27 cellular contexts compared by ENCODE assay signal in the genomic region with DNA sequence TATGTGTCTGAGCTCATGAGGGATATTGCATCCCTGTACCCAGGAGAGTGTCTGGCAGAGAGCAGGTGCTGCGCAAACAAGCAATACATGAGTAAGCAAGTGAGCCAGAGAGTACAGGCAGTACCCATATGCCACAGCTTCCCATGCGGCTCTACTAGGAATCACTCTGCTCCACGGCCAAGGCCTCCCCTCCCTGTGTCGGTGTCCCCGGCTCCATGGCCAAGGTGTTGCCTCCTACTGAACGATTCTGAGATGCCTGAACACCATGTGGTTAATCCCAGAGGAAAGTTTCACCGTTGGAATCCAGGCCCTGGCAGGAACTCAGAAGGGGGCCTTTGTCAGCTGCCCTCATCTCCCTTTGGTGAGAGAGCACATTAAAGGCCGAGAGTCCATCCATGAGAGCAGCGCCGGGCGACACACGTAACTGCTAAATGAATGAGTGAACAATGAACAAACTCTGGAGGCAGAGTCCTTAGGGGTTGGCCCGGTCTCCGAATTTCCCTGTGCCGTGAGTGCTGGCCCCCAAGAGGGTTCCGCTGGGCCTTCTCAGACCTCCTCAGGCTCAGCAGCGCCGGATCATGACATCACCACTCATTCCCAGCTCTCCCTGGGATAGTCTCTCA.
DNase-seq lines count a peak whose midpoint lies in the region; ATAC-seq and TF ChIP-seq lines count a peak whose summit lies in the region.
"Had no signal": no experiment of that assay in that cellular context is flagged by ENCODE, and none has a peak within 500 bp of the region (broad histone marks: within the 10 kb centered on the region; RNA-seq: fewer than 3 reads in every experiment).

No MANE protein-coding gene starts in this region.

- H3K27ac ChIP-seq in upper lobe of right lung = no peak overlapping the region
- H3K27ac ChIP-seq: C4-2B, gastrocnemius medialis, neural progenitor cell, upper lobe of left lung had no signal

- no peaks in the 10 kb centered on the region for H3K36me3 Mint-ChIP-seq in brain
- H3K36me3 Mint-ChIP-seq: neural progenitor cell; stimulated activated memory B cell treated with anti-CD40 and anti-IgM and Interleukin-4, amounts not matched to agents 10 μg/mL and 1 μg/mL and 100 μg/mL, for 72 hours had no signal

- peaks cover 5% of the 10 kb centered on the region for H3K4me1 ChIP-seq in upper lobe of right lung
- H3K4me1 ChIP-seq: gastrocnemius medialis, neural progenitor cell had no signal

- H3K9me3 Mint-ChIP-seq in brain = peaks cover 0 to 3% (median 0%) of the 10 kb centered on the region in 5 experiments
- H3K9me3 Mint-ChIP-seq: neural progenitor cell; stimulated activated memory B cell treated with anti-CD40 and anti-IgM and Interleukin-4, amounts not matched to agents 10 μg/mL and 1 μg/mL and 100 μg/mL, for 72 hours had no signal

- peaks cover 41% of the 10 kb centered on the region for H3K4me1 Mint-ChIP-seq in brain
- H3K4me1 Mint-ChIP-seq: stimulated activated memory B cell treated with anti-CD40 and anti-IgM and Interleukin-4, amounts not matched to agents 10 μg/mL and 1 μg/mL and 100 μg/mL, for 72 hours had no signal

- ATAC-seq in upper lobe of right lung = peak; percentile 70
- no peak for ATAC-seq in HG02588 (IDR thresholded peaks at IDR 0.05; ENCODE audit: unreplicated experiment)
- ATAC-seq: stimulated activated memory B cell treated with anti-CD40 and anti-IgM and Interleukin-4, amounts not matched to agents 10 μg/mL and 1 μg/mL and 100 μg/mL, for 72 hours had no signal

- peak overlapping the region in 1 of 5 experiments; percentile 5 for H3K4me3 Mint-ChIP-seq in brain
- H3K4me3 Mint-ChIP-seq: neural progenitor cell; stimulated activated memory B cell treated with anti-CD40 and anti-IgM and Interleukin-4, amounts not matched to agents 10 μg/mL and 1 μg/mL and 100 μg/mL, for 72 hours had no signal

- peak overlapping the region in 3 of 5 experiments; percentile 1 to 66 (median 48) for H3K27ac Mint-ChIP-seq in brain
- H3K27ac Mint-ChIP-seq: neural progenitor cell; stimulated activated memory B cell treated with anti-CD40 and anti-IgM and Interleukin-4, amounts not matched to agents 10 μg/mL and 1 μg/mL and 100 μg/mL, for 72 hours had no signal

- TF ChIP-seq CTCF in brain (conservative IDR thresholded peaks at IDR 0.05) = no peak
- no peak for TF ChIP-seq CTCF in upper lobe of right lung (IDR thresholded peaks at IDR 0.05)

- H3K36me3 ChIP-seq in upper lobe of right lung = no peaks in the 10 kb centered on the region
- H3K36me3 ChIP-seq: gastrocnemius medialis, neural progenitor cell, upper lobe of left lung had no signal

- DNase-seq in cardiac septum (ENCODE audit: low spot score) (peak; percentile 67), mesenteric fat pad (ENCODE audit: low spot score) (peak; percentile 86), upper lobe of right lung (peak; percentile 62), HuH-7.5 (ENCODE audit: low spot score) (no peak), NCI-H526 (lab: John Stamatoyannopoulos, UW) (no peak), NCI-H1930 (lab: John Stamatoyannopoulos, UW) (no peak)
- DNase-seq: activated CD4-positive, alpha-beta T cell treated with anti-CD3 and anti-CD28 coated beads, Interleukin-2, amount 50 U/mL, for 48 hours; activated CD4-positive, CD25-positive, alpha-beta regulatory T cell treated with anti-CD3 and anti-CD28 coated beads, Interleukin-2, amount 50 U/mL, for 72 hours; activated T-cell treated with anti-CD3 and anti-CD28 coated beads, Interleukin-2, amount 50 U/mL, for 48 hours; central memory CD4-positive, alpha-beta T cell; COR-L47; DMS53; gastrocnemius medialis; NCI-H1092; NCI-H2081; NCI-H226; NCI-H69; SHP77 treated with DMSO at 0.1 percent for 48 hours; stimulated activated CD4-positive, alpha-beta T cell treated with anti-CD3 and anti-CD28 coated beads, Interleukin-15, amount 100 ng/mL, for 24 hours; T-helper 2 cell had no signal

- no peaks in the 10 kb centered on the region for H3K27me3 ChIP-seq in upper lobe of right lung
- H3K27me3 ChIP-seq: gastrocnemius medialis, neural progenitor cell, upper lobe of left lung had no signal

- H3K27me3 Mint-ChIP-seq in brain = peaks cover 6% of the 10 kb centered on the region
- H3K27me3 Mint-ChIP-seq: stimulated activated memory B cell treated with anti-CD40 and anti-IgM and Interleukin-4, amounts not matched to agents 10 μg/mL and 1 μg/mL and 100 μg/mL, for 72 hours had no signal

- H3K4me3 ChIP-seq in upper lobe of right lung = no peak overlapping the region
- H3K4me3 ChIP-seq: gastrocnemius medialis, K562, neural progenitor cell, upper lobe of left lung had no signal

- intact Hi-C loops in cardiac septum (cut with DNase I) = no loop called here
- intact Hi-C loops in upper lobe of right lung (cut with DNase I) = no loop called here

- no peaks in the 10 kb centered on the region for H3K9me3 ChIP-seq in upper lobe of right lung
- H3K9me3 ChIP-seq: gastrocnemius medialis, upper lobe of left lung had no signal

Comparison
In these comparisons a context has a peak if more than half of its experiments do, and no peak if none do; other contexts are left out.
1. DNase-seq: peak in cardiac septum (single experiment), mesenteric fat pad (single experiment) and upper lobe of right lung (single experiment); none in HuH-7.5 (single experiment), NCI-H526 (0 of 2) and NCI-H1930 (0 of 2).